ENCODE assay signal across 1 cellular context in the genomic region with DNA sequence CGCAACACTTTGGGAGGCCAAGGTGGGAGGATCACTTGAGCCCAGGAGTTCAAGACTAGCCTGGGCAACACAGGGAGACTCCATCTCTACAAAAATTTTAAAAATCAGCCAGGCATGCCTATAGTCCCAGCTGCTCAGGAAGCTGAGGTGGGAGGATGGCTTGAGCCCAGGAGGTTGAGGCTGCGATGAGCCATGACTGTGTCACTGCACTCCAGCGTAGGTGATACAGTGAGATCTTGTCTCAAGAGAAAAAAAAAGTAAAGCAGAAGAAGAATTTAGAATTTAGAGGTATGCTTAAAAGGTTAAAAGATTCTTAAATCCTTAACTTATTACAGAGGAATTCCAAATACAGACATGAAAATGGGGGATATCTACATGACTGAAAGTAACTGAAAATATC.
TF ChIP-seq lines count a peak whose summit lies in the region.

No MANE protein-coding gene starts in this region.

TF ChIP-seq in SK-N-SH, 30 proteins besides CTCF, POLR2A, EP300 and RAD21 (continued from another document):
- TF ChIP-seq, protein P1, sequence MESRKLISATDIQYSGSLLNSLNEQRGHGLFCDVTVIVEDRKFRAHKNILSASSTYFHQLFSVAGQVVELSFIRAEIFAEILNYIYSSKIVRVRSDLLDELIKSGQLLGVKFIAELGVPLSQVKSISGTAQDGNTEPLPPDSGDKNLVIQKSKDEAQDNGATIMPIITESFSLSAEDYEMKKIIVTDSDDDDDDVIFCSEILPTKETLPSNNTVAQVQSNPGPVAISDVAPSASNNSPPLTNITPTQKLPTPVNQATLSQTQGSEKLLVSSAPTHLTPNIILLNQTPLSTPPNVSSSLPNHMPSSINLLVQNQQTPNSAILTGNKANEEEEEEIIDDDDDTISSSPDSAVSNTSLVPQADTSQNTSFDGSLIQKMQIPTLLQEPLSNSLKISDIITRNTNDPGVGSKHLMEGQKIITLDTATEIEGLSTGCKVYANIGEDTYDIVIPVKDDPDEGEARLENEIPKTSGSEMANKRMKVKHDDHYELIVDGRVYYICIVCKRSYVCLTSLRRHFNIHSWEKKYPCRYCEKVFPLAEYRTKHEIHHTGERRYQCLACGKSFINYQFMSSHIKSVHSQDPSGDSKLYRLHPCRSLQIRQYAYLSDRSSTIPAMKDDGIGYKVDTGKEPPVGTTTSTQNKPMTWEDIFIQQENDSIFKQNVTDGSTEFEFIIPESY (IDR thresholded peaks at IDR 0.05; ENCODE audit: borderline replicate concordance, low read depth) = no peak
- peak; percentile 38; the same call in 1 of the 2 replicates for TF ChIP-seq TCF12 (IDR thresholded peaks at IDR 0.05)
